ENCODE assay signal across 12 cellular contexts in the genomic region with DNA sequence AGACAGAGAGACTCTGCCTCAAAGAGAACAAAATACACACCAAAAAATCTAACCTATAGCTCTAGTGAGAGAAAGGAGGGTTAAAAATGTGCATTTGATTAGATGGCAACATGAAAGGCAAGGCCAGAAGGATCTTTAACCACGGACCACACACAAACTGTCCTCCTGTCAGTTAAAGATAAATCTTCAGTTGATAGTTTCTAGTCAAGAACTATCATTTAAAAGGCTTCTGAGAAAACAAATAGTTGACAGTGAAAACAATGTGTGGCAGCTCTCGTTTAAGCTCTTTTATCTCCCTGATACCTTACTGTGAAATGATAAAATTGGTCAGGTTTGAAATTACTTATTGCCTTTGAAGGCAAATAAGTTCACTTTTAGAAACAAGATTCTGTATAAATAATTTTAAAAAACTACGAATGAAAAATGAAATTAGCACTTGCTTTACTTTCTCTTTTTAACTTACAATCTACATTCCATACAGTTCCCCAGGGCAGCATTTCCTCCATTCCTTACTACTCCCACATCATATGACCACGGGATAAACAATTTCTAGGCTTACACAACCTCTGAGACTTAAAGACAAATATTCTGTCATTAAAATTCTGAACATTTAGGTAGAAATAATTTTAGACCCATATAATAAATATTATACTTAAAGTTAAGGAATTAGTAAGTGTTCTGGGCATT.
DNase-seq lines count a peak whose midpoint lies in the region; ATAC-seq and TF ChIP-seq lines count a peak whose summit lies in the region.
"Had no signal": no experiment of that assay in that cellular context is flagged by ENCODE, and none has a peak within 500 bp of the region (broad histone marks: within the 10 kb centered on the region; RNA-seq: fewer than 3 reads in every experiment).

No MANE protein-coding gene starts in this region.

- peak; percentile 19 for DNase-seq in HPDE6-E6E7 (ENCODE audit: extremely low spot score)
- peak; percentile 62 for DNase-seq in astrocyte of the spinal cord (ENCODE audit: low read depth, low spot score)
- peak; percentile 54 for DNase-seq in hepatic stellate cell (ENCODE audit: low spot score)
- DNase-seq in stomach, result no peak
- DNase-seq in A172 (ENCODE audit: low spot score), result no peak
- no peak for DNase-seq in activated CD8-positive, alpha-beta memory T cell treated with anti-CD3 and anti-CD28 coated beads, Interleukin-2, amount 50 U/mL, for 48 hours
- DNase-seq: activated CD4-positive, alpha-beta memory T cell treated with anti-CD3 and anti-CD28 coated beads for 36 hours; adrenal gland; KG1 had no signal

- H3K4me1 ChIP-seq in stomach, result peaks cover 0 to 9% (median 0%) of the 10 kb centered on the region in 4 donors
- H3K4me1 ChIP-seq: adrenal gland had no signal

- no peak for TF ChIP-seq EP300 in stomach (IDR thresholded peaks at IDR 0.05)

- H3K4me3 ChIP-seq in astrocyte of the spinal cord (ENCODE audit: low read depth, low read length) (no peak overlapping the region), stomach (no peak overlapping the region)

- no peak for TF ChIP-seq POLR2A in stomach (IDR thresholded peaks at IDR 0.05)

- peak overlapping the region in 4 of 5 donors; percentile 22 to 52 (median 26) for H3K27ac ChIP-seq in stomach
- H3K27ac ChIP-seq: adrenal gland had no signal

- in situ Hi-C loops in astrocyte of the spinal cord (cut with HindIII; ENCODE audit: low sequenced_read_pairs), result no loop called here

- H3K9me3 ChIP-seq in stomach, result no peaks in the 10 kb centered on the region
- H3K9me3 ChIP-seq: adrenal gland had no signal

- no peaks in the 10 kb centered on the region for H3K27me3 ChIP-seq in stomach
- H3K27me3 ChIP-seq: adrenal gland had no signal

- 38 to 54% (median 45%) methylated on average over 4 of the region's 4 CpGs for WGBS in stomach, 5 donors

- ATAC-seq in GM21528 (IDR thresholded peaks at IDR 0.05; ENCODE audit: low FRiP score, unreplicated experiment) (no peak), HG02571 (IDR thresholded peaks at IDR 0.05; ENCODE audit: unreplicated experiment) (no peak)
- ATAC-seq: esophagus mucosa had no signal

- TF ChIP-seq CTCF in astrocyte of the spinal cord (IDR thresholded peaks at IDR 0.05; ENCODE audit: low read depth, low read length) (no peak), stomach (IDR thresholded peaks at IDR 0.05) (no peak)

- intact Hi-C loops in stomach (cut with DNase I; ENCODE audit: low total_unique reads), result no loop called here

- peaks cover 27 to 67% (median 65%) of the 10 kb centered on the region in 4 donors for H3K36me3 ChIP-seq in stomach

Comparison
In these comparisons a context has a peak if more than half of its experiments do, and no peak if none do; other contexts are left out.
1. DNase-seq: peak in HPDE6-E6E7 (single experiment), astrocyte of the spinal cord (single experiment) and hepatic stellate cell (single experiment); none in stomach (single experiment), A172 (single experiment) and activated CD8-positive, alpha-beta memory T cell treated with anti-CD3 and anti-CD28 coated beads, Interleukin-2, amount 50 U/mL, for 48 hours (single experiment).